In the genomic region with DNA sequence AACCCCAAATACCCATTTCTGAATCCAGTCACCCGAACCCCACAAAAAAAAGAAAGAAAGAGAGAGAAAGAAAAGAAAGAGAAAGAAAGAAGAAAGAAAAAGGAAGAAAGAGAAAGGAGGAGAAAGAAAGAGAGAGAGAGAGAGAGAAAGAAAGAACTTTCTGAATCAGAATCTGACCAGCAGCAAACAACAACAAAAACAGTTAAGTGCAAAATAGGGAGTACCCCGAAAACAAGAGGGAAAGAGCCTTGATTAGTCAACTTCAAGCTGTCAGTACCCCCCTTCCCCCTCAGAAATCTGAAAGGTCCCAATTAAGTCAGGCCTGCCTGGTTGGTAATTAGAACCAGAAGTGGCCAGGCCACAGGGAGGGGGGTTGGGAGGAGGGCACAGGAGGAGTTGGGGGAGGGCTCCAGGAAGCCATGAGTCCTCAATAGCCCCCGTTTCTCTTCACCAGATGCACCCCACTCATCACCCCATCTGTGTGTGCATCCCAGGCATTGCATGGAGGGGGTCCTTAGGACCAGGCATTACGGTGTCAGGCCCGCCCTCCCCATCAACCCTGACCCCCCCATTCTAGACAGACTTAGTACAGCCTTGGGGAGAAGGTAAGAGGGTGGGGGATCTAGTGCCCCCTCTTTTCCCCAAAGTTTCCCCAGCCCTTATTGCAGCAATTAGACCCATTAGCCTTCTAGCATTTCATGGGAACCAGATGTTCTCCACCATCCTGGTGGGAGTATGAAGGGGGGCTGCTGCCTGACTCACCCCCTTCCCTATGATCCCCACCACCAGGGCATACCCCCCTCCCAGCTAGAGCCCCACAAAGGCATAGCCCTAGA, we compare ENCODE assay signal across 9 cellular contexts. TPM values are rescaled to one million over a fixed set of nuclear protein-coding genes. Genes with fewer than 3 reads are reported as not detected.
A peak's percentile ranks its signal among the peaks of the same experiment; 100 is the strongest.
DNase-seq lines count a peak whose midpoint lies in the region; ATAC-seq and TF ChIP-seq lines count a peak whose summit lies in the region.
"Had no signal": no experiment of that assay in that cellular context is flagged by ENCODE, and none has a peak within 500 bp of the region (broad histone marks: within the 10 kb centered on the region; RNA-seq: fewer than 3 reads in every experiment).

No MANE protein-coding gene starts in this region.

- peaks cover 40% of the 10 kb centered on the region for H3K36me3 Mint-ChIP-seq in Calu3 (ENCODE audit: insufficient read depth, unreplicated experiment)

- H2AFZ ChIP-seq in parathyroid adenoma, result peak overlapping the region; percentile 90

- no peak overlapping the region for H3K9ac ChIP-seq in parathyroid adenoma

- peak overlapping the region; percentile 45 for H3K4me2 ChIP-seq in parathyroid adenoma (ENCODE audit: low read length)

- no peaks in the 10 kb centered on the region for H3K27me3 Mint-ChIP-seq in Calu3 (ENCODE audit: unreplicated experiment)

- CTCF ChIA-PET in Calu3 (lab: Charles Lee), result no interaction called here

- intact Hi-C loops in Calu3 (cut with micrococcal nuclease; ENCODE audit: unreplicated experiment), result no loop called here

- ATAC-seq in GM18909 (IDR thresholded peaks at IDR 0.05; ENCODE audit: poor library complexity, unreplicated experiment) (no peak), omental fat pad (ENCODE audit: low FRiP score) (no peak), GM19035 (IDR thresholded peaks at IDR 0.05; ENCODE audit: unreplicated experiment) (no peak)

- TF ChIP-seq CTCF in Calu3 (IDR thresholded peaks at IDR 0.05; ENCODE audit: unreplicated experiment) (no peak), Peyer's patch (IDR thresholded peaks at IDR 0.05) (no peak), epithelial cell of esophagus (IDR thresholded peaks at IDR 0.05; ENCODE audit: insufficient read depth, low read depth, low read length, missing control alignments) (no peak), parathyroid adenoma (IDR thresholded peaks at IDR 0.05) (no peak), omental fat pad (IDR thresholded peaks at IDR 0.05) (no peak)

- H3K27me3 ChIP-seq in Peyer's patch, result no peaks in the 10 kb centered on the region
- H3K27me3 ChIP-seq in parathyroid adenoma (ENCODE audit: control insufficient read depth, insufficient read depth, low read length), result no peaks in the 10 kb centered on the region

- no peak for DNase-seq in Calu3
- no peak for DNase-seq in Peyer's patch
- no peak for DNase-seq in epithelial cell of esophagus (ENCODE audit: low read depth)
- no peak for DNase-seq in SKM-1 treated with dmso at 0.1 percent for 144 hours (lab: John Stamatoyannopoulos, UW; ENCODE audit: unreplicated experiment)
- DNase-seq in omental fat pad (ENCODE audit: low spot score), result no peak
- DNase-seq: activated CD4-positive, alpha-beta T cell treated with anti-CD3 and anti-CD28 coated beads, Interleukin-2, amount 50 U/mL, for 4 hours had no signal

- H3K4me3 Mint-ChIP-seq in Calu3 (ENCODE audit: low read depth, unreplicated experiment), result peak overlapping the region; percentile 85

- H3K36me3 ChIP-seq in Peyer's patch, result no peaks in the 10 kb centered on the region
- no peaks in the 10 kb centered on the region for H3K36me3 ChIP-seq in parathyroid adenoma (ENCODE audit: control insufficient read depth, insufficient read depth, low read length)

- peak overlapping the region; percentile 82 for H3K27ac Mint-ChIP-seq in Calu3 (ENCODE audit: unreplicated experiment)

- no peaks in the 10 kb centered on the region for H3K79me2 ChIP-seq in parathyroid adenoma

- H3K4me3 ChIP-seq in Peyer's patch (peak overlapping the region; percentile 47 to 77 (median 69)), epithelial cell of esophagus (ENCODE audit: low read length) (peak overlapping the region; percentile 20), parathyroid adenoma (ENCODE audit: low read depth, low read length) (peak overlapping the region; percentile 9)

- H3K27ac ChIP-seq in Peyer's patch (peak overlapping the region; percentile 96 to 99 (median 96)), parathyroid adenoma (no peak overlapping the region)

- H3K4me1 Mint-ChIP-seq in Calu3 (ENCODE audit: low read depth, unreplicated experiment), result peaks cover 60% of the 10 kb centered on the region

- H3K4me1 ChIP-seq in Peyer's patch, result peaks cover 0 to 55% (median 14%) of the 10 kb centered on the region in 4 donors
- H3K4me1 ChIP-seq in parathyroid adenoma, result peaks cover 12% of the 10 kb centered on the region

- TF ChIP-seq POLR2A in Peyer's patch (IDR thresholded peaks at IDR 0.05), result no peak

- no peaks in the 10 kb centered on the region for H3K9me3 Mint-ChIP-seq in Calu3 (ENCODE audit: low read depth, unreplicated experiment)

- no TSS peak for BruUV-seq in Calu3 (replicated peaks; lab: Mats Ljungman, UMichigan)

- H3K9me3 ChIP-seq in Peyer's patch (no peaks in the 10 kb centered on the region), parathyroid adenoma (ENCODE audit: control insufficient read depth, low read length) (no peaks in the 10 kb centered on the region)

RNA-seq across cellular contexts. Expression of a gene that starts 9.6 kb away (rescaled TPM):
- 36.7 and 43.0 TPM in 2 replicates for total RNA-seq in Calu3 (2022)
- 10 to 100 TPM in 1 of 4 donors, 1 to 10 TPM in 3; 1.9 to 10.7 (median 5.7) TPM for total RNA-seq in Peyer's patch
- 10 to 100 TPM in 3 of 4 donors, 1 to 10 TPM in 1; 4.3 to 23.5 (median 13.2) TPM for total RNA-seq in omental fat pad

RNA-seq across cellular contexts. Expression of a gene that starts 15.3 kb away (rescaled TPM):
- total RNA-seq in Calu3 (2022) (4.3 and 5.0 TPM in 2 replicates), Peyer's patch (10 to 100 TPM in 1 of 4 donors, 1 to 10 TPM in 3; 3.8 to 66.0 (median 4.4) TPM), omental fat pad (1 to 10 TPM; 1.1 to 2.8 (median 1.9) TPM)

RNA-seq across cellular contexts. Expression of a gene that starts 41.7 kb away (rescaled TPM):
- total RNA-seq in Calu3 (2022), result 12.2 and 24.0 TPM in 2 replicates
- 100 to 1,000 TPM in 2 of 4 donors, 10 to 100 TPM in 2; 36.1 to 154 (median 109) TPM for total RNA-seq in Peyer's patch
- 100 to 1,000 TPM in 1 of 4 donors, 10 to 100 TPM in 3; 71.1 to 118 (median 81.7) TPM for total RNA-seq in omental fat pad

RNA-seq across cellular contexts. Expression of a gene that starts 41.9 kb away (rescaled TPM):
- total RNA-seq in Calu3 (2022), result 30.3 and 32.7 TPM in 2 replicates
- total RNA-seq in Peyer's patch, result 10 to 100 TPM; 11.9 to 38.8 (median 23.1) TPM
- total RNA-seq in omental fat pad, result 10 to 100 TPM; 11.2 to 21.8 (median 16.5) TPM

RNA-seq across cellular contexts. Expression of a gene that starts 45.7 kb away (rescaled TPM):
- total RNA-seq in Calu3 (2022) (24.3 and 31.1 TPM in 2 replicates), Peyer's patch (100 to 1,000 TPM in 1 of 4 donors, 10 to 100 TPM in 3; 47.0 to 108 (median 87.0) TPM), omental fat pad (1 to 10 TPM in 1 of 4 donors, under 1 TPM in 3; 0.63 to 2.0 (median 0.90) TPM)

Comparison
In these comparisons a context has a peak if more than half of its experiments do, and no peak if none do; other contexts are left out.
1. H3K4me3 ChIP-seq: peak in every context shown above with its lines; median percentile 69 in Peyer's patch; 20 in epithelial cell of esophagus; 9 in parathyroid adenoma.